In genomic region chr2:186130678-186131511, GRCh38 we compare ENCODE assay signal across 14 cellular contexts.
DNase-seq lines count a peak whose midpoint lies in the region; ATAC-seq and TF ChIP-seq lines count a peak whose summit lies in the region.
"Had no signal": no experiment of that assay in that cellular context is flagged by ENCODE, and none has a peak within 500 bp of the region (broad histone marks: within the 10 kb centered on the region; RNA-seq: fewer than 3 reads in every experiment).

No MANE protein-coding gene starts in this region.

- no peak overlapping the region for H3K9ac ChIP-seq in HUES6 (ENCODE audit: low read length)

- TF ChIP-seq EP300 in upper lobe of left lung (IDR thresholded peaks at IDR 0.05) = no peak

- ATAC-seq in GM18867 (IDR thresholded peaks at IDR 0.05; ENCODE audit: unreplicated experiment) = no peak
- no peak for ATAC-seq in upper lobe of left lung (ENCODE audit: low FRiP score in 2 of 2)

- TF ChIP-seq CTCF in 22Rv1 (IDR thresholded peaks at IDR 0.05) = no peak
- no peak for TF ChIP-seq CTCF in upper lobe of left lung (IDR thresholded peaks at IDR 0.05)

- in situ Hi-C loops in ACHN (cut with HindIII; ENCODE audit: low pct_ligation_motif_present, low pct_unique_long_range_greater_than_20kb, low sequenced_read_pairs) = no loop called here

- H3K36me3 ChIP-seq in HUES6 (ENCODE audit: control insufficient read depth, insufficient read depth, low read length) (no peaks in the 10 kb centered on the region), ectodermal cell (ENCODE audit: control insufficient read depth, insufficient read depth, low read length) (no peaks in the 10 kb centered on the region), upper lobe of left lung (no peaks in the 10 kb centered on the region)
- H3K36me3 ChIP-seq: cardiac muscle cell had no signal

- no peak for TF ChIP-seq POLR2A in upper lobe of left lung (IDR thresholded peaks at IDR 0.05)

- H3K4me1 ChIP-seq in HUES6 (ENCODE audit: control insufficient read depth, insufficient read depth, low read length) (peaks cover 28% of the 10 kb centered on the region), ectodermal cell (ENCODE audit: control insufficient read depth, insufficient read depth, low read length) (peaks cover 10% of the 10 kb centered on the region), upper lobe of left lung (peaks cover 0 to 10% (median 0%) of the 10 kb centered on the region in 4 donors)

- H3K9me3 ChIP-seq in HUES6 (ENCODE audit: control insufficient read depth, insufficient read depth, low read depth, low read length) (no peaks in the 10 kb centered on the region), ectodermal cell (ENCODE audit: control insufficient read depth, low read length) (no peaks in the 10 kb centered on the region), upper lobe of left lung (no peaks in the 10 kb centered on the region)

- H3K4me3 ChIP-seq in HUES6 (ENCODE audit: low read depth, low read length) = no peak overlapping the region
- H3K4me3 ChIP-seq in ectodermal cell (ENCODE audit: insufficient read depth, low read depth, low read length) = no peak overlapping the region
- no peak overlapping the region for H3K4me3 ChIP-seq in upper lobe of left lung
- H3K4me3 ChIP-seq: cardiac muscle cell had no signal

- H3K27ac ChIP-seq in 22Rv1 = peak overlapping the region; percentile 69
- H3K27ac ChIP-seq in HUES6 (ENCODE audit: low read depth, low read length) = peak overlapping the region; percentile 29; the same call in 1 of the 2 replicates
- peak overlapping the region; percentile 27 for H3K27ac ChIP-seq in ectodermal cell (ENCODE audit: insufficient read depth, low read depth, low read length, poor library complexity, severe bottlenecking)
- no peak overlapping the region for H3K27ac ChIP-seq in upper lobe of left lung
- H3K27ac ChIP-seq: cardiac muscle cell had no signal

- DNase-seq in NCI-H748 (lab: John Stamatoyannopoulos, UW; ENCODE audit: unreplicated experiment) (peak; percentile 99), T-helper 1 cell (no peak), upper lobe of left lung (no peak), ACHN (no peak)
- DNase-seq: activated CD4-positive, CD25-positive, alpha-beta regulatory T cell; activated naive CD4-positive, alpha-beta T cell treated with Interleukin-2 at 50 U/mL for 16 hours; DMS 273 treated with DMSO at 0.1 percent for 48 hours; HFFc6; NCI-H1048 had no signal

- H3K27me3 ChIP-seq in HUES6 (ENCODE audit: control insufficient read depth, insufficient read depth, low read length) (no peaks in the 10 kb centered on the region), ectodermal cell (ENCODE audit: control insufficient read depth, insufficient read depth, low read length, poor library complexity, severe bottlenecking) (no peaks in the 10 kb centered on the region), upper lobe of left lung (no peaks in the 10 kb centered on the region)
- H3K27me3 ChIP-seq: cardiac muscle cell had no signal

- 30 to 42% methylated on average over 2 of the region's 3 CpGs for WGBS in ectodermal cell, 2 experiments
- WGBS in upper lobe of left lung, 2 donors = 76% methylated on average over 3 of the region's 3 CpGs

Comparison
In these comparisons a context has a peak if more than half of its experiments do, and no peak if none do; other contexts are left out.
1. H3K27ac ChIP-seq: peak in 22Rv1 (single experiment), HUES6 (single experiment) and ectodermal cell (single experiment); none in upper lobe of left lung (0 of 4).